In the genomic region with DNA sequence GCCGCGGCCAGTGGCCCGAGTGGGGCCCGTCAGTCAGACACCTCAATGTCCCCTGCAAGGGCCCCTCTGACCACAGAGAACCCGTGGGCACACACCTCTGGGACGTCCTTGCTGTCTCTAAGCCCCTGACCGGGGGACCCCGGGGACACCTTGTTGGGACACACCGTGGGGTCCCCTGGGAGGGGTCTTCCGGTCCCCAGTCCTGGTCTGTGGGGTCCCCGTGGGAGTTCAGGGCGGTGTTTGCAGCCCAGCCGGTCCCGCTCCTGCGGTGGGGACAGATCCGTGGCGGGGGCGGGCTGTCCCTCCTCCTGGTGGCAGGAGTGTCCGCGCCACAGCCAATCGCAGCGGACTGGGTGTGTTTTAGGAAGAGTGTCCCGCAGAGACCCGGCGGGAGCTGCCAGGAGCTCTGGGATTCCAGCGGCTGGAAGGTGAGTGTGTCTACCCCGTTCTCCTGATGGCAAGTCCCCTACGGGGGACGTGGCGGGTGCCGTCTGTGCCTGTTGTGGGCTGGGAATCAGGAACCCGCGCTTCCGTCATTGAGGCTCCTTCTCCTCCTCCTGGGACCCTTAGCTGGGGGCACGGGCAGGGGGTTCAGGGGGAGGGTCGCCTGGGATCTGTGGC, we compare ENCODE assay signal across 8 cellular contexts. TPM values are rescaled to one million over a fixed set of nuclear protein-coding genes. Genes with fewer than 3 reads are reported as not detected.
A peak's percentile ranks its signal among the peaks of the same experiment; 100 is the strongest.
DNase-seq lines count a peak whose midpoint lies in the region; ATAC-seq, FAIRE-seq and TF ChIP-seq lines count a peak whose summit lies in the region.

No MANE protein-coding gene starts in this region.

- H3K9ac ChIP-seq in mucosa of stomach (ENCODE audit: low read length), result peak overlapping the region; percentile 74

- peak; percentile 30 for DNase-seq in activated T-cell treated with anti-CD3 and anti-CD28 coated beads for 1 hour (ENCODE audit: low read depth)
- DNase-seq in activated T-cell treated with anti-CD3 and anti-CD28 coated beads for 4 hours, result no peak
- DNase-seq in activated CD4-positive, alpha-beta T cell treated with anti-CD3 and anti-CD28 coated beads for 48 hours, result peak; percentile 60
- no peak for DNase-seq in epithelial cell of prostate (ENCODE audit: low read depth, low spot score)
- DNase-seq in transverse colon, result peak; percentile 84
- no peak for DNase-seq in urothelium cell line (ENCODE audit: low spot score)

- H3K27ac ChIP-seq in epithelial cell of prostate, result peak overlapping the region; percentile 66
- H3K27ac ChIP-seq in transverse colon, result peak overlapping the region in 3 of 4 donors; percentile 39 to 77 (median 65)

- peak; percentile 80 for TF ChIP-seq POLR2A in transverse colon (IDR thresholded peaks at IDR 0.05)

- H3K4me3 ChIP-seq in mucosa of stomach (ENCODE audit: low read length) (peak overlapping the region; percentile 66), transverse colon (peak overlapping the region; percentile 44 to 69 (median 46))

- WGBS in transverse colon (ENCODE audit: low coverage in 1 of 2), 2 donors, result 4% methylated on average over 31 of the region's 36 CpGs; no CpG with 5 or more reads in 1 of the 2 donors

- no peaks in the 10 kb centered on the region for H3K36me3 ChIP-seq in mucosa of stomach (ENCODE audit: control insufficient read depth, insufficient read depth, low read length)
- H3K36me3 ChIP-seq in transverse colon, result no peaks in the 10 kb centered on the region

- FAIRE-seq in urothelium cell line (lab: Jason Lieb, UNC), result no peak

- H3K4me1 ChIP-seq in mucosa of stomach (ENCODE audit: control insufficient read depth, insufficient read depth, low read length) (peaks cover 13% of the 10 kb centered on the region), transverse colon (peaks cover 11 to 24% (median 16%) of the 10 kb centered on the region in 4 donors)

- H3K27me3 ChIP-seq in mucosa of stomach (ENCODE audit: control insufficient read depth, insufficient read depth, low read length) (peaks cover 5% of the 10 kb centered on the region), transverse colon (no peaks in the 10 kb centered on the region)

- no peak for TF ChIP-seq EP300 in transverse colon (IDR thresholded peaks at IDR 0.05; ENCODE audit: low read depth)

- H3K9me3 ChIP-seq in mucosa of stomach (ENCODE audit: control insufficient read depth, low read length), result no peaks in the 10 kb centered on the region
- H3K9me3 ChIP-seq in transverse colon, result no peaks in the 10 kb centered on the region

- ATAC-seq in HG03378 (IDR thresholded peaks at IDR 0.05; ENCODE audit: unreplicated experiment), result peak; percentile 81

- TF ChIP-seq CTCF in transverse colon (IDR thresholded peaks at IDR 0.05), result peak in 3 of 5 experiments; percentile 17 to 52 (median 34)

- intact Hi-C loops in transverse colon (cut with DNase I; ENCODE audit: low total_unique reads), result no loop called here

- in situ Hi-C loops in transverse colon (cut with MboI; ENCODE audit: low pct_ligation_motif_present in 1 of 4, low pct_unique_long_range_greater_than_20kb in 1 of 4, low sequenced_read_pairs in 3 of 4), result no loop called here

RNA-seq across cellular contexts. Expression of a gene that starts 5.1 kb away (rescaled TPM):
- total RNA-seq in transverse colon, result 10 to 100 TPM in 3 of 4 donors, 1 to 10 TPM in 1; 3.8 to 21.3 (median 13.8) TPM

RNA-seq across cellular contexts. Expression of a gene that starts 42.5 kb away (rescaled TPM):
- 10 to 100 TPM; 30.6 to 60.2 (median 36.0) TPM for total RNA-seq in transverse colon

Comparison
In these comparisons a context has a peak if more than half of its experiments do, and no peak if none do; other contexts are left out.
1. DNase-seq: peak in activated T-cell treated with anti-CD3 and anti-CD28 coated beads for 1 hour (single experiment), activated CD4-positive, alpha-beta T cell treated with anti-CD3 and anti-CD28 coated beads for 48 hours (single experiment) and transverse colon (single experiment); none in activated T-cell treated with anti-CD3 and anti-CD28 coated beads for 4 hours (single experiment), epithelial cell of prostate (single experiment) and urothelium cell line (single experiment).